ENCODE assay signal across 8 cellular contexts in genomic region chr1:145918992-145919939, GRCh38. TPM values are rescaled to one million over a fixed set of nuclear protein-coding genes. Genes with fewer than 3 reads are reported as not detected.
DNase-seq lines count a peak whose midpoint lies in the region; ATAC-seq and TF ChIP-seq lines count a peak whose summit lies in the region.

No MANE protein-coding gene starts in this region.

- H3K27ac ChIP-seq in CD8-positive, alpha-beta T cell (ENCODE audit: low read depth, low read length) = peak overlapping the region; percentile 74
- H3K27ac ChIP-seq in duodenal mucosa (ENCODE audit: low read depth, low read length) (peak overlapping the region; percentile 85), substantia nigra (ENCODE audit: low read depth, low read length, poor library complexity, severe bottlenecking) (peak overlapping the region; percentile 95)

- H3K27me3 ChIP-seq in CD8-positive, alpha-beta T cell (ENCODE audit: insufficient read depth, low read length) = no peaks in the 10 kb centered on the region
- H3K27me3 ChIP-seq in duodenal mucosa (ENCODE audit: control insufficient read depth in 1 of 2, insufficient read depth in 2 of 2, low read length in 2 of 2) = no peaks in the 10 kb centered on the region

- H3K4me1 ChIP-seq in CD8-positive, alpha-beta T cell (ENCODE audit: insufficient read depth, low read length) = peaks cover 24% of the 10 kb centered on the region
- H3K4me1 ChIP-seq in duodenal mucosa (ENCODE audit: control insufficient read depth in 1 of 2, insufficient read depth in 2 of 2, low read length in 2 of 2) = peaks cover 12 to 19% of the 10 kb centered on the region in 2 donors

- CTCF ChIA-PET in CD8-positive, alpha-beta T cell (lab: Charles Lee) = interaction anchor here (1.0 to 2.0 kb wide), 6 partner anchors 9 to 93 kb away, joined by 3 to 6 read pairs (median 4); partner anchors contain the start of genes LIX1L and NUDT17

- H3K4me1 Mint-ChIP-seq in CD8-positive, alpha-beta T cell (ENCODE audit: low read depth) = peaks cover 42% of the 10 kb centered on the region

- H3K27ac Mint-ChIP-seq in CD8-positive, alpha-beta T cell = peak overlapping the region; percentile 96

- intact Hi-C loops in CD8-positive, alpha-beta T cell (cut with DNase I, micrococcal nuclease) = loop anchor here (1.0 to 2.0 kb wide), 8 partner anchors 8 to 78 kb away; partner anchors contain the start of genes ANKRD34A (in 2 of the 2), PIAS3 (in 2 of the 2), POLR3GL (in 2 of the 2) and RBM8A (in 2 of the 2)
- intact Hi-C loops in lower leg skin (cut with DNase I; ENCODE audit: low total_unique reads) = loop anchor here (10.0 kb wide), 1 partner anchor 96 kb away; no protein-coding TSS in a partner anchor

- H3K9me3 Mint-ChIP-seq in CD8-positive, alpha-beta T cell = no peaks in the 10 kb centered on the region

- peak overlapping the region; percentile 96 for H3K4me3 ChIP-seq in CD8-positive, alpha-beta T cell (ENCODE audit: low read depth, low read length)
- H3K4me3 ChIP-seq in duodenal mucosa (ENCODE audit: low read depth in 1 of 2, low read length in 2 of 2) (peak overlapping the region; percentile 98 to 100), lower leg skin (ENCODE audit: low read depth, poor library complexity, severe bottlenecking) (peak overlapping the region; percentile 52)

- in situ Hi-C loops in SK-MEL-5 (cut with HindIII; ENCODE audit: low pct_unique_long_range_greater_than_20kb, low sequenced_read_pairs) = no loop called here

- H3K36me3 Mint-ChIP-seq in CD8-positive, alpha-beta T cell = peaks cover 46% of the 10 kb centered on the region

- no peaks in the 10 kb centered on the region for H3K9me3 ChIP-seq in CD8-positive, alpha-beta T cell (ENCODE audit: low read length)
- H3K9me3 ChIP-seq in duodenal mucosa (ENCODE audit: control insufficient read depth in 1 of 2, low read length in 2 of 2) = no peaks in the 10 kb centered on the region

- H3K27me3 Mint-ChIP-seq in CD8-positive, alpha-beta T cell (ENCODE audit: low read depth) = no peaks in the 10 kb centered on the region

- no peak for ATAC-seq in CD8-positive, alpha-beta T cell
- peak; percentile 9 for ATAC-seq in GM19025 (IDR thresholded peaks at IDR 0.05; ENCODE audit: low read depth, unreplicated experiment)
- ATAC-seq in GM19463 (IDR thresholded peaks at IDR 0.05; ENCODE audit: unreplicated experiment) = no peak

- peak in 2 of 7 experiments; percentile 8 to 27 for DNase-seq in CD8-positive, alpha-beta T cell
- DNase-seq in HK-2 (ENCODE audit: unreplicated experiment) = peak; percentile 73
- peak; percentile 55 for DNase-seq in SK-MEL-5 (ENCODE audit: low read depth, low spot score)
- DNase-seq in lower leg skin (ENCODE audit: low spot score in 2 of 2) = peak; percentile 68 to 93
- DNase-seq in substantia nigra (lab: John Stamatoyannopoulos, UW) = peak in 35 of 49 donors; percentile 7 to 79 (median 35)

- TF ChIP-seq CTCF in CD8-positive, alpha-beta T cell (IDR thresholded peaks at IDR 0.05) = no peak
- no peak for TF ChIP-seq CTCF in lower leg skin (IDR thresholded peaks at IDR 0.05)

- 3 to 4% methylated on average over 32 to 33 of the region's 33 CpGs for WGBS in lower leg skin, 2 donors

- no peak for TF ChIP-seq POLR2A in lower leg skin (IDR thresholded peaks at IDR 0.05)

- peak overlapping the region; percentile 90 for H3K4me3 Mint-ChIP-seq in CD8-positive, alpha-beta T cell

- POLR2A ChIA-PET in CD8-positive, alpha-beta T cell (lab: Charles Lee) = interaction anchor here (0.6 to 2.7 kb wide), 18 partner anchors 9 to 117 kb away, joined by 3 to 50 read pairs (median 5); partner anchors contain the start of genes ANKRD34A, LIX1L, NUDT17 and PIAS3

- no peaks in the 10 kb centered on the region for H3K36me3 ChIP-seq in CD8-positive, alpha-beta T cell (ENCODE audit: insufficient read depth, low read length)
- peaks cover 6 to 13% of the 10 kb centered on the region in 2 donors for H3K36me3 ChIP-seq in duodenal mucosa (ENCODE audit: control insufficient read depth in 1 of 2, insufficient read depth in 2 of 2, low read length in 2 of 2)

- H3K9ac ChIP-seq in duodenal mucosa (ENCODE audit: low read depth in 1 of 2, low read length in 2 of 2) = peak overlapping the region; percentile 96 to 98

RNA-seq across cellular contexts. Expression of gene PEX11B, which starts 0.7 kb away (rescaled TPM):
- 10 to 100 TPM; 11.8 TPM for total RNA-seq in CD8-positive, alpha-beta T cell
- total RNA-seq in SK-MEL-5 (2014; rRNA removed; shearing (Covaris generic)) = 50.0 and 52.1 TPM in 2 replicates
- 54.5 and 55.1 TPM in 2 replicates for polyA plus RNA-seq in SK-MEL-5 (2015; cell fraction: cytosol; rRNA removed)
- 32.9 and 42.1 TPM in 2 replicates for polyA plus RNA-seq in SK-MEL-5 (2015; cell fraction: nucleus; rRNA removed)
- total RNA-seq in lower leg skin = 10 to 100 TPM; 27.0 to 47.1 (median 30.2) TPM

RNA-seq across cellular contexts. Expression of gene RBM8A, which starts 8.0 kb away (rescaled TPM):
- 100 to 1,000 TPM; 180 to 187 TPM for total RNA-seq in CD8-positive, alpha-beta T cell
- 261 and 288 TPM in 2 replicates for total RNA-seq in SK-MEL-5 (2014; rRNA removed; shearing (Covaris generic))
- polyA plus RNA-seq in SK-MEL-5 (2015; cell fraction: cytosol; rRNA removed) = 224 and 348 TPM in 2 replicates
- 108 and 130 TPM in 2 replicates for polyA plus RNA-seq in SK-MEL-5 (2015; cell fraction: nucleus; rRNA removed)
- 100 to 1,000 TPM; 120 to 176 (median 149) TPM for total RNA-seq in lower leg skin

RNA-seq across cellular contexts. Expression of gene ITGA10, which starts 9.4 kb away (rescaled TPM):
- 1 to 10 TPM in 1 of 2 experiments, under 1 TPM in 1; 0.53 to 1.1 TPM for total RNA-seq in CD8-positive, alpha-beta T cell
- 5.7 and 6.2 TPM in 2 replicates for total RNA-seq in SK-MEL-5 (2014; rRNA removed; shearing (Covaris generic))
- 6.7 and 9.0 TPM in 2 replicates for polyA plus RNA-seq in SK-MEL-5 (2015; cell fraction: cytosol; rRNA removed)
- polyA plus RNA-seq in SK-MEL-5 (2015; cell fraction: nucleus; rRNA removed) = 62.4 and 82.4 TPM in 2 replicates
- 1 to 10 TPM; 1.8 to 3.6 (median 2.6) TPM for total RNA-seq in lower leg skin

RNA-seq across cellular contexts. Expression of gene ANKRD35, which starts 33.6 kb away (rescaled TPM):
- not detected for total RNA-seq in CD8-positive, alpha-beta T cell
- total RNA-seq in SK-MEL-5 (2014; rRNA removed; shearing (Covaris generic)) = not detected in 2 replicates
- polyA plus RNA-seq in SK-MEL-5 (2015; cell fraction: cytosol; rRNA removed) = not detected in 2 replicates
- polyA plus RNA-seq in SK-MEL-5 (2015; cell fraction: nucleus; rRNA removed) = not detected in 2 replicates
- total RNA-seq in lower leg skin = 10 to 100 TPM; 32.2 to 68.6 (median 48.4) TPM

RNA-seq across cellular contexts. Expression of gene LIX1L, which starts 38.6 kb away (rescaled TPM):
- 10 to 100 TPM; 14.7 to 16.4 TPM for total RNA-seq in CD8-positive, alpha-beta T cell
- total RNA-seq in SK-MEL-5 (2014; rRNA removed; shearing (Covaris generic)) = 45.1 and 49.7 TPM in 2 replicates
- 92.9 and 93.2 TPM in 2 replicates for polyA plus RNA-seq in SK-MEL-5 (2015; cell fraction: cytosol; rRNA removed)
- polyA plus RNA-seq in SK-MEL-5 (2015; cell fraction: nucleus; rRNA removed) = 20.2 and 22.5 TPM in 2 replicates
- 10 to 100 TPM in 1 of 4 donors, 1 to 10 TPM in 3; 4.6 to 14.2 (median 7.7) TPM for total RNA-seq in lower leg skin
